ENCODE assay signal across 14 cellular contexts in the genomic region with DNA sequence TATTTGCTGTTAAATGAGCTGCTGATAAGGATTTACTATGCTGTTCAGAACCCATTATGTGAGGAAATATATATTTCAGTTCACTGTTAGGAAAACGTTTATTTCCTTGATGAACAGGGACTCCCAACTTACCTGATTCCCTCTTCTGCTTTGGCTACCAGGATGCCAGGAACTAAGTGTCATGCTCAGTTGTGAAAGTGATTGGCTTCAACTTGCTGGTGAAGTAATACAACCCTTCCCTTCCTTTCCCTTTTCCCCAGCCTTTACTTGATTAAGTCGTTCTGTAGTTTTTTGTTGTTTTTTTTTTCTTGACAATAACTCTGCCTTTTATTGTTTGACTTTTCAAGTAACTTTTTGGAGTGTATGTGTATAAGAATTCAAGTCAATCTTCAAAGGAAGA.
"Had no signal": no experiment of that assay in that cellular context is flagged by ENCODE, and none has a peak within 500 bp of the region (broad histone marks: within the 10 kb centered on the region; RNA-seq: fewer than 3 reads in every experiment).

No MANE protein-coding gene starts in this region.

- ATAC-seq: natural killer cell, T-cell had no signal

- H3K36me3 ChIP-seq: thoracic aorta, vagina had no signal

- H3K9me3 Mint-ChIP-seq: activated T-helper 1 cell treated with anti-CD3 and anti-CD28 coated beads, Interleukin-12 subunit alpha, Interleukin-12 subunit beta, Interleukin-2, Interleukin-4 antibody, amounts not matched to agents 30 ng/mL and 10 ng/mL and 1 ng/mL, durations not matched to agents 14 hours and 24 hours and 36 hours; dendritic cell treated with granulocyte-macrophage colony-stimulating factor and Interleukin-4, amounts not matched to agents 40 ng/mL and 50 ng/mL, for 4 days; natural killer cell; stimulated activated naive CD8-positive, alpha-beta T cell treated with anti-CD3 and anti-CD28 coated beads, Interleukin-15, Interleukin-2, amounts not matched to agents 100 ng/mL and 50 ng/mL, for 24 hours; T-cell had no signal

- H3K27me3 Mint-ChIP-seq: dendritic cell treated with granulocyte-macrophage colony-stimulating factor and Interleukin-4, amounts not matched to agents 40 ng/mL and 50 ng/mL, for 4 days; stimulated activated naive CD8-positive, alpha-beta T cell treated with anti-CD3 and anti-CD28 coated beads, Interleukin-15, Interleukin-2, amounts not matched to agents 100 ng/mL and 50 ng/mL, for 24 hours; T-cell had no signal

- H3K27me3 ChIP-seq: vagina had no signal

- H3K36me3 Mint-ChIP-seq: natural killer cell, T-cell had no signal

- DNase-seq: activated CD4-positive, alpha-beta T cell treated with anti-CD3 and anti-CD28 coated beads for 48 hours; activated naive CD4-positive, alpha-beta T cell treated with Interleukin-2 at 50 U/mL for 16 hours; central memory CD4-positive, alpha-beta T cell; foreskin melanocyte; natural killer cell; nucleus accumbens; stimulated activated CD4-positive, alpha-beta T cell treated with anti-CD3 and anti-CD28 coated beads, Interleukin-4, amount 100 ng/mL, for 24 hours; T-cell; WERI-Rb-1 had no signal

- H3K27ac ChIP-seq: vagina, WERI-Rb-1 had no signal

- H3K27ac Mint-ChIP-seq: activated T-helper 1 cell treated with anti-CD3 and anti-CD28 coated beads, Interleukin-12 subunit alpha, Interleukin-12 subunit beta, Interleukin-2, Interleukin-4 antibody, amounts not matched to agents 30 ng/mL and 10 ng/mL and 1 ng/mL, durations not matched to agents 14 hours and 24 hours and 36 hours; dendritic cell treated with granulocyte-macrophage colony-stimulating factor and Interleukin-4, amounts not matched to agents 40 ng/mL and 50 ng/mL, for 4 days; natural killer cell; stimulated activated naive CD8-positive, alpha-beta T cell treated with anti-CD3 and anti-CD28 coated beads, Interleukin-15, Interleukin-2, amounts not matched to agents 100 ng/mL and 50 ng/mL, for 24 hours had no signal

- H3K9me3 ChIP-seq: thoracic aorta, vagina had no signal

- H3K4me1 Mint-ChIP-seq: natural killer cell had no signal

- H3K4me3 ChIP-seq: vagina had no signal

- H3K4me3 Mint-ChIP-seq: activated T-helper 1 cell treated with anti-CD3 and anti-CD28 coated beads, Interleukin-12 subunit alpha, Interleukin-12 subunit beta, Interleukin-2, Interleukin-4 antibody, amounts not matched to agents 30 ng/mL and 10 ng/mL and 1 ng/mL, durations not matched to agents 14 hours and 24 hours and 36 hours; dendritic cell treated with granulocyte-macrophage colony-stimulating factor and Interleukin-4, amounts not matched to agents 40 ng/mL and 50 ng/mL, for 4 days; natural killer cell; stimulated activated naive CD8-positive, alpha-beta T cell treated with anti-CD3 and anti-CD28 coated beads, Interleukin-15, Interleukin-2, amounts not matched to agents 100 ng/mL and 50 ng/mL, for 24 hours; T-cell had no signal
